Comparison of ENCODE assay signal across 1 cellular context in the genomic region with DNA sequence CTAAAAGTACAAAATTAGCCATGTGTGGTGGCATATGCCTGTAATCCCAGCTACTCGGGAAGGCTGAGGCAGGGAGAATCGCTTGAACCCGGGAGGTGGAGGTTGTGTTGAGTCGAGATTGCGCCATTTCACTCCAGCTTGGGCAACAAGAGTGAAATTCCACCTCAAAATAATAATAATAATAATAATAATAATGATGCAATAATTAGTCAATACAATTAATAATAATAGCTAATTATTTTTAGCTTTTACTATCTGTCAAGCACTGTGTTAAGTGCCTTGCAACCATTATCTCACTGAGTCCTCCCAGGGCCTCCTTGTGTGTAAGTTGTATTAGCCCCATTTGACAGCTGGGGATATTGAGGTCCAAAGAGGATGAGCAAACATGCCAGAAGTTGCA.
TF ChIP-seq lines count a peak whose summit lies in the region.

No MANE protein-coding gene starts in this region.

TF ChIP-seq in IMR-90, 13 proteins besides CTCF, POLR2A, EP300 and RAD21 (continued from another document):
- TF ChIP-seq CEBPB (IDR thresholded peaks at IDR 0.05; ENCODE audit: low read depth, low read length): 0 out of 2 replicates have a peak, but pooled peaks have one; percentile 4
